8 cellular contexts compared by ENCODE assay signal in the genomic region with DNA sequence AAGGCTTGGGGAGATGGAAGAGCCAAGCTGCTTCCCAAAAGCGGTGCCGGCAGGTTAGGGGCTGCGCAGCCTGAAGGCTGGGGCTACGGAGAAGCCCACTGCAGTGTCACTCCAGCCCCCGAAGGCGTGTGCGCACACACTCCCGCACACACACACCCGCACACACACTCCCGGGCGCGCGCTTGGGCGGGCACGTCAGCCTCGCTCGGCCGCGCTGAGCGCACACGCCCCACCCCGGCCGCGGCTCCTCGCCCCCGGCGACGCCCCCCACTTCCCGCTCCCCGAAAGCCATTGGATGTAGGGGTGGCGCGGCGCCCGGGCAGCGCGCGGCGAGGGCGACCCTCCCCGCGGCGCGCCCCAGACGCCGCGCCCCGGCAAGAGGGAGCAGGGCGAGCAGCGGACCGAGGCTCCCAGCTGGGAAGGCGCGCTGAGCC. TPM values are rescaled to one million over a fixed set of nuclear protein-coding genes. Genes with fewer than 3 reads are reported as not detected.
DNase-seq lines count a peak whose midpoint lies in the region; ATAC-seq and TF ChIP-seq lines count a peak whose summit lies in the region.

Gene KCNK10 (minus strand): TSS at position 184 of the 434 bp plus-strand sequence. CDS start 471 bp downstream, outside the sequence.

- DNase-seq in GM06990 (ENCODE audit: extremely low read depth, insufficient read length) (no peak), KBM-7 (peak; percentile 15), endothelial cell (ENCODE audit: low spot score) (peak; percentile 9), NCI-H2107 treated with DMSO at 0.1 percent for 48 hours (lab: John Stamatoyannopoulos, UW; ENCODE audit: unreplicated experiment) (no peak), SKM-1 (lab: John Stamatoyannopoulos, UW; ENCODE audit: unreplicated experiment) (no peak), ACHN (no peak)

- peaks cover 8% of the 10 kb centered on the region for H3K4me1 Mint-ChIP-seq in endothelial cell (ENCODE audit: unreplicated experiment)

- TF ChIP-seq CTCF in GM06990 (IDR thresholded peaks at IDR 0.05; ENCODE audit: insufficient read depth, low read length, poor library complexity, severe bottlenecking) (no peak), endothelial cell (IDR thresholded peaks at IDR 0.05; ENCODE audit: unreplicated experiment) (no peak)

- H3K4me3 ChIP-seq in GM06990 (replicated peaks; ENCODE audit: low read depth, low read length), result peak within 1 kb of the TSS; percentile 57
- H3K4me3 ChIP-seq in rectal smooth muscle tissue (ENCODE audit: low read length), result peak within 1 kb of the TSS; percentile 21

- no peaks in the 10 kb centered on the region for H3K36me3 ChIP-seq in GM06990 (ENCODE audit: control insufficient read depth, insufficient read depth, low read length)
- H3K36me3 ChIP-seq in rectal smooth muscle tissue (ENCODE audit: control insufficient read depth, insufficient read depth, low read length), result no peaks in the 10 kb centered on the region

- peaks cover 8% of the 10 kb centered on the region for H3K36me3 Mint-ChIP-seq in endothelial cell (ENCODE audit: low read depth, unreplicated experiment)

- no peak within 1 kb of the TSS for H3K9ac ChIP-seq in rectal smooth muscle tissue (ENCODE audit: low read length)

- peaks cover 11% of the 10 kb centered on the region for H3K27me3 ChIP-seq in GM06990 (replicated peaks; ENCODE audit: control insufficient read depth, insufficient read depth, low read length)
- H3K27me3 ChIP-seq in rectal smooth muscle tissue (ENCODE audit: control insufficient read depth, insufficient read depth, low read length), result peaks cover 21% of the 10 kb centered on the region

- no peaks in the 10 kb centered on the region for H3K9me3 Mint-ChIP-seq in endothelial cell (ENCODE audit: unreplicated experiment)

- H3K4me3 Mint-ChIP-seq in endothelial cell (ENCODE audit: unreplicated experiment), result peak within 1 kb of the TSS; percentile 90

- peaks cover 20% of the 10 kb centered on the region for H3K27me3 Mint-ChIP-seq in endothelial cell (ENCODE audit: unreplicated experiment)

- ATAC-seq in GM21423 (IDR thresholded peaks at IDR 0.05; ENCODE audit: unreplicated experiment), result peak; percentile 24

- H3K27ac Mint-ChIP-seq in endothelial cell (ENCODE audit: unreplicated experiment), result no peak within 1 kb of the TSS

- H3K27ac ChIP-seq in rectal smooth muscle tissue (ENCODE audit: low read depth, low read length), result no peak within 1 kb of the TSS

- in situ Hi-C loops in KBM-7 (cut with MboI; ENCODE audit: low pct_unique_long_range_greater_than_20kb, low sequenced_read_pairs) (no loop called here), ACHN (cut with HindIII; ENCODE audit: low pct_ligation_motif_present, low pct_unique_long_range_greater_than_20kb, low sequenced_read_pairs) (no loop called here)

- H3K4me1 ChIP-seq in rectal smooth muscle tissue (ENCODE audit: control insufficient read depth, insufficient read depth, low read length), result no peaks in the 10 kb centered on the region

RNA-seq across cellular contexts. Expression of gene KCNK10, which starts in this region (rescaled TPM):
- 2.3 TPM for total RNA-seq in endothelial cell (ENCODE audit: unreplicated experiment)

Comparison
In these comparisons a context has a peak if more than half of its experiments do, and no peak if none do; other contexts are left out.
1. DNase-seq: peak in KBM-7 (single experiment) and endothelial cell (single experiment); none in GM06990 (single experiment), NCI-H2107 treated with DMSO at 0.1 percent for 48 hours (single experiment), SKM-1 (single experiment) and ACHN (single experiment).